In genomic region chr17:74646231-74646630, GRCh38 we compare ENCODE assay signal across 10 cellular contexts. TPM values are rescaled to one million over a fixed set of nuclear protein-coding genes. Genes with fewer than 3 reads are reported as not detected.
DNase-seq lines count a peak whose midpoint lies in the region; ATAC-seq and TF ChIP-seq lines count a peak whose summit lies in the region.
"Had no signal": no experiment of that assay in that cellular context is flagged by ENCODE, and none has a peak within 500 bp of the region (broad histone marks: within the 10 kb centered on the region; RNA-seq: fewer than 3 reads in every experiment).

No MANE protein-coding gene starts in this region.

- no peak overlapping the region for H3K27ac ChIP-seq in lower lobe of right lung

- CTCF ChIA-PET in T-cell (lab: Charles Lee), result no interaction called here

- peaks cover 38% of the 10 kb centered on the region for H3K27me3 ChIP-seq in lower lobe of right lung (ENCODE audit: low read depth)

- intact Hi-C loops in lower lobe of right lung (cut with DNase I), result no loop called here

- TF ChIP-seq CTCF in lower lobe of right lung (IDR thresholded peaks at IDR 0.05), result peak; percentile 27
- TF ChIP-seq CTCF in progenitor cell of endocrine pancreas (IDR thresholded peaks at IDR 0.05; ENCODE audit: unreplicated experiment), result no peak

- H3K36me3 ChIP-seq in lower lobe of right lung, result no peaks in the 10 kb centered on the region

- H3K4me3 ChIP-seq in Jurkat, Clone E6-1 (ENCODE audit: low read length), result no peak overlapping the region
- H3K4me3 ChIP-seq in lower lobe of right lung, result no peak overlapping the region

- H3K4me1 Mint-ChIP-seq in T-helper 17 cell (peaks cover 2% of the 10 kb centered on the region), T-cell (peaks cover 0 to 7% (median 0%) of the 10 kb centered on the region in 3 donors), progenitor cell of endocrine pancreas (ENCODE audit: low read depth) (no peaks in the 10 kb centered on the region)
- no peaks in the 10 kb centered on the region for H3K4me1 Mint-ChIP-seq in effector memory CD8-positive, alpha-beta T cell (ENCODE audit: low read depth in 2 of 2)

- H3K27me3 Mint-ChIP-seq in T-helper 17 cell (peaks cover 84% of the 10 kb centered on the region), T-cell (peaks cover 31 to 53% of the 10 kb centered on the region in 2 donors), progenitor cell of endocrine pancreas (peaks cover 54% of the 10 kb centered on the region)
- peaks cover 72 to 92% of the 10 kb centered on the region in 2 donors for H3K27me3 Mint-ChIP-seq in effector memory CD8-positive, alpha-beta T cell

- no peaks in the 10 kb centered on the region for H3K9me3 Mint-ChIP-seq in effector memory CD8-positive, alpha-beta T cell
- no peaks in the 10 kb centered on the region for H3K9me3 Mint-ChIP-seq in T-cell
- peaks cover 2% of the 10 kb centered on the region for H3K9me3 Mint-ChIP-seq in progenitor cell of endocrine pancreas (ENCODE audit: low read depth)
- H3K9me3 Mint-ChIP-seq: immature natural killer cell had no signal

- peaks cover 8% of the 10 kb centered on the region for H3K36me3 Mint-ChIP-seq in T-helper 17 cell (ENCODE audit: low read depth)
- H3K36me3 Mint-ChIP-seq in effector memory CD8-positive, alpha-beta T cell (ENCODE audit: insufficient read depth), result peaks cover 3% of the 10 kb centered on the region
- H3K36me3 Mint-ChIP-seq in T-cell, result no peaks in the 10 kb centered on the region
- no peaks in the 10 kb centered on the region for H3K36me3 Mint-ChIP-seq in progenitor cell of endocrine pancreas (ENCODE audit: insufficient read depth)
- H3K36me3 Mint-ChIP-seq: immature natural killer cell had no signal

- H3K27ac Mint-ChIP-seq in T-helper 17 cell (peak overlapping the region; percentile 37), T-cell (no peak overlapping the region), progenitor cell of endocrine pancreas (no peak overlapping the region)
- no peak overlapping the region for H3K27ac Mint-ChIP-seq in effector memory CD8-positive, alpha-beta T cell
- H3K27ac Mint-ChIP-seq: immature natural killer cell had no signal

- peaks cover 2% of the 10 kb centered on the region for H3K4me1 ChIP-seq in lower lobe of right lung

- ATAC-seq in T-helper 17 cell (no peak), lower lobe of right lung (peak in 1 of 2 donors; percentile 42), T-cell (replicated peaks in 1 of 4) (no peak)
- no peak for ATAC-seq in effector memory CD8-positive, alpha-beta T cell (replicated peaks)

- DNase-seq in Daoy (ENCODE audit: low read depth), result peak; percentile 26
- DNase-seq in Jurkat, Clone E6-1 (ENCODE audit: low read depth, low spot score), result peak; percentile 40
- DNase-seq in T-helper 17 cell, result no peak
- DNase-seq in lower lobe of right lung, result no peak
- DNase-seq in effector memory CD8-positive, alpha-beta T cell, result no peak
- DNase-seq in OCI-M2 (lab: John Stamatoyannopoulos, UW; ENCODE audit: unreplicated experiment), result no peak
- DNase-seq in T-cell, result no peak
- DNase-seq in progenitor cell of endocrine pancreas (ENCODE audit: low spot score, unreplicated experiment), result no peak
- DNase-seq: NCI-H1048 had no signal

- POLR2A ChIA-PET in T-cell (lab: Charles Lee), result no interaction called here

- no peaks in the 10 kb centered on the region for H3K9me3 ChIP-seq in T-helper 17 cell (ENCODE audit: control insufficient read depth, low read length, poor library complexity, severe bottlenecking)
- H3K9me3 ChIP-seq in lower lobe of right lung, result no peaks in the 10 kb centered on the region

- no peak overlapping the region for H3K4me3 Mint-ChIP-seq in T-helper 17 cell
- H3K4me3 Mint-ChIP-seq in effector memory CD8-positive, alpha-beta T cell, result no peak overlapping the region
- no peak overlapping the region for H3K4me3 Mint-ChIP-seq in T-cell
- H3K4me3 Mint-ChIP-seq in progenitor cell of endocrine pancreas (ENCODE audit: low read depth), result no peak overlapping the region
- H3K4me3 Mint-ChIP-seq: immature natural killer cell had no signal

RNA-seq across cellular contexts. Expression of gene CD300E, which starts 22.7 kb away (rescaled TPM):
- not detected in 2 replicates for total RNA-seq in Daoy (2014; rRNA removed; shearing (Covaris generic))
- not detected for polyA plus RNA-seq in Jurkat, Clone E6-1 (2012; ENCODE audit: insufficient read depth, insufficient read length)
- total RNA-seq in T-helper 17 cell, result 1 to 10 TPM in 1 of 2 donors, under 1 TPM in 1; 0.81 to 5.7 TPM
- total RNA-seq in lower lobe of right lung, result 7.3 TPM
- under 1 TPM in 1 of 5 donors, not detected in 4; 0.38 TPM for total RNA-seq in T-cell
- not detected in 2 replicates for total RNA-seq in progenitor cell of endocrine pancreas

RNA-seq across cellular contexts. Expression of gene CD300LD, which starts 54.1 kb away (rescaled TPM):
- not detected in 2 replicates for total RNA-seq in Daoy (2014; rRNA removed; shearing (Covaris generic))
- polyA plus RNA-seq in Jurkat, Clone E6-1 (2012; ENCODE audit: insufficient read depth, insufficient read length), result not detected
- total RNA-seq in T-helper 17 cell, result not detected
- not detected for total RNA-seq in lower lobe of right lung
- total RNA-seq in T-cell, result under 1 TPM in 1 of 5 donors, not detected in 4; 0.47 TPM
- total RNA-seq in progenitor cell of endocrine pancreas, result not detected in 2 replicates
- polyA plus RNA-seq: immature natural killer cell had no signal

Comparison
In these comparisons a context has a peak if more than half of its experiments do, and no peak if none do; other contexts are left out.
1. DNase-seq: peak in Daoy (single experiment) and Jurkat, Clone E6-1 (single experiment); none in T-helper 17 cell (0 of 3), lower lobe of right lung (single experiment), effector memory CD8-positive, alpha-beta T cell (0 of 3), OCI-M2 (single experiment), T-cell (0 of 34) and progenitor cell of endocrine pancreas (single experiment).